1 cellular context compared by ENCODE assay signal in genomic region chr5:133319244-133319643, GRCh38.
TF ChIP-seq lines count a peak whose summit lies in the region.

No MANE protein-coding gene starts in this region.

TF ChIP-seq in HCT116, 20 proteins besides CTCF, POLR2A, EP300 and RAD21 (continued from another document):
- TF ChIP-seq, protein P1, sequence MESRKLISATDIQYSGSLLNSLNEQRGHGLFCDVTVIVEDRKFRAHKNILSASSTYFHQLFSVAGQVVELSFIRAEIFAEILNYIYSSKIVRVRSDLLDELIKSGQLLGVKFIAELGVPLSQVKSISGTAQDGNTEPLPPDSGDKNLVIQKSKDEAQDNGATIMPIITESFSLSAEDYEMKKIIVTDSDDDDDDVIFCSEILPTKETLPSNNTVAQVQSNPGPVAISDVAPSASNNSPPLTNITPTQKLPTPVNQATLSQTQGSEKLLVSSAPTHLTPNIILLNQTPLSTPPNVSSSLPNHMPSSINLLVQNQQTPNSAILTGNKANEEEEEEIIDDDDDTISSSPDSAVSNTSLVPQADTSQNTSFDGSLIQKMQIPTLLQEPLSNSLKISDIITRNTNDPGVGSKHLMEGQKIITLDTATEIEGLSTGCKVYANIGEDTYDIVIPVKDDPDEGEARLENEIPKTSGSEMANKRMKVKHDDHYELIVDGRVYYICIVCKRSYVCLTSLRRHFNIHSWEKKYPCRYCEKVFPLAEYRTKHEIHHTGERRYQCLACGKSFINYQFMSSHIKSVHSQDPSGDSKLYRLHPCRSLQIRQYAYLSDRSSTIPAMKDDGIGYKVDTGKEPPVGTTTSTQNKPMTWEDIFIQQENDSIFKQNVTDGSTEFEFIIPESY (IDR thresholded peaks at IDR 0.05; ENCODE audit: extremely low read depth, insufficient replicate concordance, low read length), result no peak
- TF ChIP-seq MAX (IDR thresholded peaks at IDR 0.05) (no peak), CBX3 (IDR thresholded peaks at IDR 0.05; ENCODE audit: low read depth) (no peak), CEBPB (IDR thresholded peaks at IDR 0.05; ENCODE audit: low read depth) (no peak), TCF7L2 (IDR thresholded peaks at IDR 0.05; ENCODE audit: borderline replicate concordance, extremely low read depth, insufficient read depth, insufficient read length) (no peak), ELF1 (IDR thresholded peaks at IDR 0.05; ENCODE audit: borderline replicate concordance, low read depth) (no peak), JUND (IDR thresholded peaks at IDR 0.05) (no peak), ZFX (IDR thresholded peaks at IDR 0.05) (no peak), EZH2phosphoT487 (IDR thresholded peaks at IDR 0.05; ENCODE audit: borderline replicate concordance) (no peak), SIN3A (IDR thresholded peaks at IDR 0.05; ENCODE audit: low read depth) (no peak), EZH2 (IDR thresholded peaks at IDR 0.05) (no peak), FOSL1 (IDR thresholded peaks at IDR 0.05; ENCODE audit: low read depth) (no peak)
TF ChIP-seq in HCT116: peak in this region for 0.
